In genomic region chr3:143166376-143166775, GRCh38 we compare ENCODE assay signal across 12 cellular contexts.
"Had no signal": no experiment of that assay in that cellular context is flagged by ENCODE, and none has a peak within 500 bp of the region (broad histone marks: within the 10 kb centered on the region; RNA-seq: fewer than 3 reads in every experiment).

No MANE protein-coding gene starts in this region.

- H3K36me3 ChIP-seq: cardiac muscle cell, gastroesophageal sphincter, ovary, stomach, WERI-Rb-1 had no signal

- H3K4me1 ChIP-seq: gastroesophageal sphincter had no signal

- H3K27ac ChIP-seq: cardiac muscle cell, gastroesophageal sphincter, ovary, stomach, WERI-Rb-1 had no signal

- H3K4me1 Mint-ChIP-seq: neural crest cell had no signal

- H3K9me3 Mint-ChIP-seq: neural crest cell had no signal

- DNase-seq: activated CD4-positive, alpha-beta T cell treated with anti-CD3 and anti-CD28 coated beads for 48 hours; activated gamma-delta T cell; effector CD4-positive, alpha-beta T cell; left ventricle myocardium superior; ovary; stimulated activated CD4-positive, alpha-beta T cell treated with anti-CD3 and anti-CD28 coated beads, Interleukin-4, amount 100 ng/mL, for 1 hour; stimulated activated CD8-positive, alpha-beta memory T cell treated with anti-CD3 and anti-CD28 coated beads, Interleukin-4, amount 100 ng/mL, for 48 hours; stomach; WERI-Rb-1 had no signal

- H3K4me3 ChIP-seq: cardiac muscle cell, gastroesophageal sphincter, ovary, stomach had no signal

- H3K4me3 Mint-ChIP-seq: neural crest cell had no signal

- H3K9me3 ChIP-seq: gastroesophageal sphincter, ovary, stomach had no signal

- H3K27me3 ChIP-seq: cardiac muscle cell, gastroesophageal sphincter, ovary, stomach had no signal

- ATAC-seq: gastroesophageal sphincter had no signal
